In the genomic region with DNA sequence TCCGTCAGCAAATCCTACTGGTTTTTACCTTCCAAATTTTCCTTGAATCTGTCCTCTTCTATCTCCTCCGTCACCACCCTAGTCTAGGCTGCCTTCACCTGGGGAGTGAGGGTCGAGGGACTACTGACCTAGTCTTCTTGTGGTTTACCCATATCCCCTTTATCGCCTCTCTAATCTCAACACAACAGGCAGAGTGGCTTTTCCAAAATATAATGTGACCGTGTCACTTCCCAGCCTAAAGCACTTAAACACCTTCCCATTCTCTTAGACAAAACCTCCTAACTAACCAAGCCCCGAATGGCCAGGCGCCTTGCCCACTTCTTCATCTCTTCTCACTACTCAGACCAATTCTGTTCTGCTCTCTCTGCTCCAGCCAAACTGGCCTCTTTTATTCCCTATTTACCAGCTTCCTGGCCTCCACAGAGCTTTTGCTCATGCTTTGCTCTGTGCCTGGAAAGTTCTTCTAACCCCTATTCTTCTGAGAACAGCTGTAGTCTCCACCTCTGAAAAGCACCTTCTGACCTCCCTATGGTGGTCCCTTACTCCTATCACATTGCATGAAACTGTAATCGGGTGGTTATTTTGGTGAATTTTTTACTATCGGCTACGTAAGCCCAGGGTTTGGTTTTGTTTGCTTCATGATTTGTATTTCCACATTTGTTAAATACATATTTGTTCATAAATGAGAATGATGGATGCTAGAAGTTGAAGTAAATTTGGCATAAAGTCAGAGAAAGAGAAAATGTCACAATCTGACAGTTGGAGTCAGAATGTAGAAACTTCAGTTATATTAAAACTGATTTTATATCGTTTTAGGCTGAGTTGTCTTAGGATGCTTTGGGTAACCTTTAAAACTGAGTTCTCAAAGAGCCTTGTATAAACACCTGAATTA, we compare ENCODE assay signal across 9 cellular contexts. TPM values are rescaled to one million over a fixed set of nuclear protein-coding genes. Genes with fewer than 3 reads are reported as not detected.
DNase-seq lines count a peak whose midpoint lies in the region; ATAC-seq, FAIRE-seq and TF ChIP-seq lines count a peak whose summit lies in the region.
"Had no signal": no experiment of that assay in that cellular context is flagged by ENCODE, and none has a peak within 500 bp of the region (broad histone marks: within the 10 kb centered on the region; RNA-seq: fewer than 3 reads in every experiment).

No MANE protein-coding gene starts in this region.

- H3K4me1 Mint-ChIP-seq in activated CD4-positive, alpha-beta memory T cell treated with anti-CD3 and anti-CD28 coated beads, Interleukin-2, amount 10 ng/mL, durations not matched to agents 7 days and 5 days = no peaks in the 10 kb centered on the region
- no peaks in the 10 kb centered on the region for H3K4me1 Mint-ChIP-seq in activated CD4-positive, alpha-beta memory T cell treated with anti-CD3 and anti-CD28 coated beads for 36 hours (ENCODE audit: low read depth)

- H3K9me1 ChIP-seq in endothelial cell of umbilical vein (replicated peaks; ENCODE audit: control insufficient read depth, extremely low read depth, insufficient read depth, low read length) = no peaks in the 10 kb centered on the region

- H2AFZ ChIP-seq in endothelial cell of umbilical vein (ENCODE audit: low read depth, low read length) = peak overlapping the region; percentile 18

- H3K4me3 Mint-ChIP-seq in activated CD4-positive, alpha-beta memory T cell treated with anti-CD3 and anti-CD28 coated beads, Interleukin-2, amount 10 ng/mL, durations not matched to agents 7 days and 5 days = no peak overlapping the region
- H3K4me3 Mint-ChIP-seq in activated CD4-positive, alpha-beta memory T cell treated with anti-CD3 and anti-CD28 coated beads for 36 hours = no peak overlapping the region

- BruUV-seq in Panc1 (replicated peaks; lab: Mats Ljungman, UMichigan) (no TSS peak), endothelial cell of umbilical vein (replicated peaks; lab: Mats Ljungman, UMichigan) (no TSS peak)

- H3K27me3 ChIP-seq in Panc1 (ENCODE audit: control insufficient read depth, insufficient read depth, low read length) (no peaks in the 10 kb centered on the region), endothelial cell of umbilical vein (ENCODE audit: control insufficient read depth in 2 of 2, insufficient read depth in 2 of 2, low read length in 2 of 2) (no peaks in the 10 kb centered on the region), spleen (replicated peaks in 1 of 7) (peaks cover 0 to 14% (median 0%) of the 10 kb centered on the region in 7 donors)

- H3K4me3 ChIP-seq in Panc1 (ENCODE audit: low read depth in 2 of 2, low read length in 2 of 2) (no peak overlapping the region), endothelial cell of umbilical vein (replicated peaks in 1 of 3; ENCODE audit: insufficient read depth in 1 of 3, low read depth in 1 of 3, low read length in 3 of 3) (no peak overlapping the region), spleen (peak overlapping the region in 3 of 8 donors; percentile 63 to 65 (median 64))

- in situ Hi-C loops in Panc1 (cut with HindIII; ENCODE audit: low pct_unique_long_range_greater_than_20kb, low sequenced_read_pairs) = no loop called here

- H3K36me3 Mint-ChIP-seq in activated CD4-positive, alpha-beta memory T cell treated with anti-CD3 and anti-CD28 coated beads, Interleukin-2, amount 10 ng/mL, durations not matched to agents 7 days and 5 days (ENCODE audit: low read depth) = no peaks in the 10 kb centered on the region
- H3K36me3 Mint-ChIP-seq in activated CD4-positive, alpha-beta memory T cell treated with anti-CD3 and anti-CD28 coated beads for 36 hours = no peaks in the 10 kb centered on the region

- dilution Hi-C loops in endothelial cell of umbilical vein (cut with MboI; ENCODE audit: extremely low pct_ligation_motif_present, low sequenced_read_pairs) = no loop called here

- H3K79me2 ChIP-seq in endothelial cell of umbilical vein (ENCODE audit: control insufficient read depth, insufficient read depth, low read length) = peaks cover 6% of the 10 kb centered on the region

- ATAC-seq in Panc1 (no peak), HG03108 (IDR thresholded peaks at IDR 0.05; ENCODE audit: unreplicated experiment) (no peak), GM18873 (IDR thresholded peaks at IDR 0.05; ENCODE audit: low FRiP score, unreplicated experiment) (no peak)

- H3K27ac Mint-ChIP-seq in activated CD4-positive, alpha-beta memory T cell treated with anti-CD3 and anti-CD28 coated beads, Interleukin-2, amount 10 ng/mL, durations not matched to agents 7 days and 5 days = no peak overlapping the region
- H3K27ac Mint-ChIP-seq in activated CD4-positive, alpha-beta memory T cell treated with anti-CD3 and anti-CD28 coated beads for 36 hours = no peak overlapping the region

- WGBS in spleen, 5 donors = 67 to 76% (median 73%) methylated on average over 11 of the region's 11 CpGs

- peak overlapping the region; percentile 72 for H3K4me2 ChIP-seq in endothelial cell of umbilical vein (ENCODE audit: insufficient read depth, low read length)

- POLR2A ChIA-PET in activated CD4-positive, alpha-beta memory T cell treated with anti-CD3 and anti-CD28 coated beads, Interleukin-2, amount 10 ng/mL, durations not matched to agents 7 days and 5 days (lab: Charles Lee) = interaction anchor here (2.4 kb wide), 1 partner anchor 101 kb away, joined by 7 read pairs; a partner anchor contains a TSS
- POLR2A ChIA-PET in activated CD4-positive, alpha-beta memory T cell treated with anti-CD3 and anti-CD28 coated beads for 36 hours (lab: Charles Lee) = no interaction called here
- POLR2A ChIA-PET in Panc1 (lab: Charles Lee) (no interaction called here), endothelial cell of umbilical vein (lab: Charles Lee) (no interaction called here)

- H3K36me3 ChIP-seq in Panc1 (ENCODE audit: control insufficient read depth, insufficient read depth, low read length) = no peaks in the 10 kb centered on the region
- peaks cover 0 to 10% of the 10 kb centered on the region in 2 experiments for H3K36me3 ChIP-seq in endothelial cell of umbilical vein (ENCODE audit: control insufficient read depth in 2 of 2, extremely low read depth in 1 of 2, insufficient read depth in 2 of 2, low read length in 2 of 2)
- H3K36me3 ChIP-seq in spleen = peaks cover 3 to 21% (median 11%) of the 10 kb centered on the region in 6 donors

- TF ChIP-seq POLR2A in endothelial cell of umbilical vein (IDR thresholded peaks at IDR 0.05; ENCODE audit: low read depth, low read length) = no peak
- no peak for TF ChIP-seq POLR2A in spleen (IDR thresholded peaks at IDR 0.05)

- H3K27ac ChIP-seq in Panc1 (ENCODE audit: low read length) (peak overlapping the region; percentile 78), endothelial cell of umbilical vein (ENCODE audit: insufficient read depth, low read depth, low read length) (no peak overlapping the region), spleen (no peak overlapping the region)

- no peaks in the 10 kb centered on the region for H3K9me3 Mint-ChIP-seq in activated CD4-positive, alpha-beta memory T cell treated with anti-CD3 and anti-CD28 coated beads, Interleukin-2, amount 10 ng/mL, durations not matched to agents 7 days and 5 days
- no peaks in the 10 kb centered on the region for H3K9me3 Mint-ChIP-seq in activated CD4-positive, alpha-beta memory T cell treated with anti-CD3 and anti-CD28 coated beads for 36 hours

- peak; percentile 16 for DNase-seq in activated CD4-positive, alpha-beta memory T cell treated with anti-CD3 and anti-CD28 coated beads, Interleukin-2, amount 10 ng/mL, durations not matched to agents 7 days and 5 days
- DNase-seq in activated CD4-positive, alpha-beta memory T cell treated with anti-CD3 and anti-CD28 coated beads for 36 hours = no peak
- DNase-seq in Panc1 (ENCODE audit: low read depth, low spot score) (no peak), endothelial cell of umbilical vein (ENCODE audit: low read depth, low spot score) (no peak), spleen (peak; percentile 67), 8988T (no peak)
- DNase-seq: foreskin melanocyte had no signal

- no peak overlapping the region for H3K9ac ChIP-seq in endothelial cell of umbilical vein (replicated peaks; ENCODE audit: extremely low read depth, insufficient read depth, low read length)

- H3K4me1 ChIP-seq in Panc1 (ENCODE audit: control insufficient read depth, insufficient read depth, low read length) (peaks cover 13% of the 10 kb centered on the region), endothelial cell of umbilical vein (ENCODE audit: control insufficient read depth, extremely low read depth, insufficient read depth, low read length) (peaks cover 12% of the 10 kb centered on the region), spleen (peaks cover 19 to 35% (median 27%) of the 10 kb centered on the region in 6 donors)

- FAIRE-seq in endothelial cell of umbilical vein (lab: Jason Lieb, UNC) = no peak

- intact Hi-C loops in activated CD4-positive, alpha-beta memory T cell treated with anti-CD3 and anti-CD28 coated beads for 36 hours (cut with micrococcal nuclease) = no loop called here
- intact Hi-C loops in Panc1 (cut with micrococcal nuclease; ENCODE audit: unreplicated experiment) (no loop called here), endothelial cell of umbilical vein (cut with micrococcal nuclease) (no loop called here), spleen (cut with DNase I; ENCODE audit: low total_unique reads) (no loop called here)

- no peaks in the 10 kb centered on the region for H4K20me1 ChIP-seq in endothelial cell of umbilical vein (replicated peaks; ENCODE audit: control insufficient read depth, extremely low read depth, insufficient read depth, low read length)

- H3K27me3 Mint-ChIP-seq in activated CD4-positive, alpha-beta memory T cell treated with anti-CD3 and anti-CD28 coated beads, Interleukin-2, amount 10 ng/mL, durations not matched to agents 7 days and 5 days = no peaks in the 10 kb centered on the region
- H3K27me3 Mint-ChIP-seq in activated CD4-positive, alpha-beta memory T cell treated with anti-CD3 and anti-CD28 coated beads for 36 hours = no peaks in the 10 kb centered on the region

- H3K9me3 ChIP-seq in Panc1 (ENCODE audit: control insufficient read depth, insufficient read depth, low read depth, low read length) = no peaks in the 10 kb centered on the region
- no peaks in the 10 kb centered on the region for H3K9me3 ChIP-seq in endothelial cell of umbilical vein (replicated peaks; ENCODE audit: control insufficient read depth, insufficient read depth, low read length)
- no peaks in the 10 kb centered on the region for H3K9me3 ChIP-seq in spleen

- CTCF ChIA-PET in activated CD4-positive, alpha-beta memory T cell treated with anti-CD3 and anti-CD28 coated beads, Interleukin-2, amount 10 ng/mL, durations not matched to agents 7 days and 5 days (lab: Charles Lee) = interaction anchor here (1.1 kb wide), 1 partner anchor 21 kb away, joined by 3 read pairs; no protein-coding TSS in a partner anchor
- CTCF ChIA-PET in activated CD4-positive, alpha-beta memory T cell treated with anti-CD3 and anti-CD28 coated beads for 36 hours (lab: Charles Lee) = interaction anchor here (1.1 to 4.1 kb wide), 2 partner anchors 337 kb away, joined by 5 to 19 read pairs; no protein-coding TSS in a partner anchor
- CTCF ChIA-PET in Panc1 (lab: Charles Lee) = interaction anchor here (0.8 kb wide), 1 partner anchor 337 kb away, joined by 3 read pairs; no protein-coding TSS in a partner anchor
- CTCF ChIA-PET in endothelial cell of umbilical vein (lab: Charles Lee) = interaction anchor here (0.9 to 4.8 kb wide), 3 partner anchors 10 to 337 kb away, joined by 4 to 47 read pairs (median 6); no protein-coding TSS in a partner anchor

- no peak for TF ChIP-seq CTCF in Panc1 (IDR thresholded peaks at IDR 0.05)
- no peak for TF ChIP-seq CTCF in endothelial cell of umbilical vein (IDR thresholded peaks at IDR 0.05; ENCODE audit: extremely low read depth in 1 of 2, insufficient read depth in 1 of 2, low read depth in 1 of 2, low read length in 2 of 2)
- no peak for TF ChIP-seq CTCF in spleen (IDR thresholded peaks at IDR 0.05 in 8 of 11, conservative IDR thresholded peaks at IDR 0.05 in 3 of 11)

RNA-seq across cellular contexts. Expression of a gene that starts 1.2 kb away (rescaled TPM):
- 1 to 10 TPM; 1.7 to 2.2 TPM for total RNA-seq in activated CD4-positive, alpha-beta memory T cell treated with anti-CD3 and anti-CD28 coated beads, Interleukin-2, amount 10 ng/mL, durations not matched to agents 7 days and 5 days
- 1 to 10 TPM; 1.9 to 2.4 TPM for total RNA-seq in activated CD4-positive, alpha-beta memory T cell treated with anti-CD3 and anti-CD28 coated beads for 36 hours
- total RNA-seq in Panc1 (2021; ENCODE audit: unreplicated experiment) = 73.2 TPM
- polyA plus RNA-seq in Panc1 (2012; ENCODE audit: insufficient read length) = 26.2 TPM
- total RNA-seq in endothelial cell of umbilical vein = 33.5 and 58.4 TPM in 2 replicates
- polyA plus RNA-seq in endothelial cell of umbilical vein = 21.1 and 23.0 TPM in 2 replicates
- polyA plus RNA-seq in endothelial cell of umbilical vein (2011; cell fraction: cytosol; rRNA removed) = 21.2 and 23.0 TPM in 2 replicates
- 83.3 and 85.6 TPM in 2 replicates for polyA plus RNA-seq in endothelial cell of umbilical vein (2011; cell fraction: nucleus; rRNA removed)
- 14.1 and 20.8 TPM in 2 replicates for polyA plus RNA-seq in endothelial cell of umbilical vein (2012)
- polyA minus RNA-seq in endothelial cell of umbilical vein = 53.0 and 69.0 TPM in 2 replicates
- 13.5 TPM for polyA minus RNA-seq in endothelial cell of umbilical vein (2011; cell fraction: cytosol; rRNA and poly(A)+ RNA removed)
- polyA minus RNA-seq in endothelial cell of umbilical vein (2011; cell fraction: nucleus; rRNA and poly(A)+ RNA removed) = 78.3 and 105 TPM in 2 replicates
- 10 to 100 TPM; 22.0 to 60.7 (median 33.7) TPM for total RNA-seq in spleen
- polyA plus RNA-seq in spleen = 1 to 10 TPM; 1.3 to 7.2 (median 2.9) TPM

RNA-seq across cellular contexts. Expression of a gene that starts 52.1 kb away (rescaled TPM):
- total RNA-seq in activated CD4-positive, alpha-beta memory T cell treated with anti-CD3 and anti-CD28 coated beads, Interleukin-2, amount 10 ng/mL, durations not matched to agents 7 days and 5 days = 1,000 to 10,000 TPM; 1,570 to 1,691 TPM
- total RNA-seq in activated CD4-positive, alpha-beta memory T cell treated with anti-CD3 and anti-CD28 coated beads for 36 hours = 1,000 to 10,000 TPM; 1,390 to 1,409 TPM
- total RNA-seq in Panc1 (2021; ENCODE audit: unreplicated experiment) (1,290 TPM), endothelial cell of umbilical vein (1,319 and 2,019 TPM in 2 replicates), spleen (1,000 to 10,000 TPM in 4 of 7 donors, under 1 TPM in 3; under 0.01 to 8,075 (median 6,234) TPM)
- polyA plus RNA-seq in Panc1 (2012; ENCODE audit: insufficient read length) = 2.5 TPM
- polyA plus RNA-seq in endothelial cell of umbilical vein (under 0.01 and 206 TPM in 2 replicates), spleen (not detected)
- polyA plus RNA-seq in endothelial cell of umbilical vein (2011; cell fraction: cytosol; rRNA removed) = under 0.01 TPM in 1 of 2 replicates, not detected in the other
- polyA plus RNA-seq in endothelial cell of umbilical vein (2011; cell fraction: nucleus; rRNA removed) = under 0.01 TPM in 2 replicates
- 123 TPM in 1 of 2 replicates, not detected in the other for polyA plus RNA-seq in endothelial cell of umbilical vein (2012)
- polyA minus RNA-seq in endothelial cell of umbilical vein = 9,566 and 13,963 TPM in 2 replicates
- 46,668 TPM for polyA minus RNA-seq in endothelial cell of umbilical vein (2011; cell fraction: cytosol; rRNA and poly(A)+ RNA removed)
- 60,677 and 87,675 TPM in 2 replicates for polyA minus RNA-seq in endothelial cell of umbilical vein (2011; cell fraction: nucleus; rRNA and poly(A)+ RNA removed)

Comparison
In these comparisons a context has a peak if more than half of its experiments do, and no peak if none do; other contexts are left out.
1. DNase-seq: peak in activated CD4-positive, alpha-beta memory T cell treated with anti-CD3 and anti-CD28 coated beads, Interleukin-2, amount 10 ng/mL, durations not matched to agents 7 days and 5 days (single experiment) and spleen (single experiment); none in activated CD4-positive, alpha-beta memory T cell treated with anti-CD3 and anti-CD28 coated beads for 36 hours (single experiment), Panc1 (single experiment), endothelial cell of umbilical vein (single experiment) and 8988T (single experiment).
2. RNA of a gene that starts 1.2 kb away (total RNA-seq): 73.2 TPM in Panc1 (single experiment), 33.5 to 58.4 TPM in endothelial cell of umbilical vein and 22.0 to 60.7 TPM in spleen; 1.9 to 2.4 TPM in activated CD4-positive, alpha-beta memory T cell treated with anti-CD3 and anti-CD28 coated beads for 36 hours and 1.7 to 2.2 TPM in activated CD4-positive, alpha-beta memory T cell treated with anti-CD3 and anti-CD28 coated beads, Interleukin-2, amount 10 ng/mL, durations not matched to agents 7 days and 5 days; every median in the first group is over 4 times any median in the second.